Comparison of ENCODE assay signal across 9 cellular contexts in the genomic region with DNA sequence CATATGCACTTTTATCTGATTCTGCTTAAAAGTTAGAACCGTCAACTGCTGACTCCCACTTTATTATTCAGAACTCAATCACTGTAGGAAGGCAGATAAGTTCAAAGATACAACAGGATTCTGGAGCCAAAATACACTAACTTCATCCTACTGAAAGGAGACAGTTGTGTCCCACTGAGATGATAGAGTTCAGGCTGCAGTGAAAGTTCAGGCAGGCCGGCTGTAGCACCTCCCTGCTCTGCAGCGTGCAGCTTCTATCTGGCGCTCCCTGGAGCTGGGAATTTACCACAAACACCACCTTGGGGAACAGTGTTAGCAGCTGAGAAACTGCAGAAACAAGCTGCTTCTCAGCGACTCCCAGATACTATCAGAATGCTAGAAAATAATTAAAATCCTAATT. TPM values are rescaled to one million over a fixed set of nuclear protein-coding genes. Genes with fewer than 3 reads are reported as not detected.
DNase-seq lines count a peak whose midpoint lies in the region; FAIRE-seq and TF ChIP-seq lines count a peak whose summit lies in the region.
"Had no signal": no experiment of that assay in that cellular context is flagged by ENCODE, and none has a peak within 500 bp of the region (broad histone marks: within the 10 kb centered on the region; RNA-seq: fewer than 3 reads in every experiment).

No MANE protein-coding gene starts in this region.

- H3K27ac ChIP-seq in smooth muscle cell (ENCODE audit: low read depth): no peak overlapping the region

- H3K4me3 ChIP-seq in fibroblast of mammary gland (ENCODE audit: control insufficient read depth, low read depth, low read length): no peak overlapping the region
- H3K4me3 ChIP-seq in smooth muscle cell: no peak overlapping the region

- no peak overlapping the region for H3K9ac ChIP-seq in smooth muscle cell (ENCODE audit: low read depth)

- WGBS in smooth muscle cell (ENCODE audit: low lambda C conversion rate): 26% methylated on average over 5 of the region's 5 CpGs

- H3K4me2 ChIP-seq in smooth muscle cell: no peak overlapping the region

- no peak for FAIRE-seq in GM12891 (lab: Jason Lieb, UNC)

- peak; percentile 59 for DNase-seq in ELF-1 (ENCODE audit: low read depth, low spot score)
- peak; percentile 14 for DNase-seq in NCI-H526 treated with DMSO at 0.1 percent for 48 hours (lab: John Stamatoyannopoulos, UW)
- DNase-seq in fibroblast of mammary gland (ENCODE audit: low read depth): peak; percentile 45
- DNase-seq in non-pigmented ciliary epithelial cell (ENCODE audit: low read depth): peak; percentile 13
- DNase-seq in smooth muscle cell (lab: John Stamatoyannopoulos, UW; ENCODE audit: unreplicated experiment): no peak
- DNase-seq in GM12891 (ENCODE audit: insufficient read length, low spot score): no peak
- no peak for DNase-seq in activated T-cell treated with anti-CD3 and anti-CD28 coated beads, Interleukin-2, amount 50 U/mL, for 48 hours
- no peak for DNase-seq in NCI-H1105 treated with DMSO at 0.1 percent for 48 hours (lab: John Stamatoyannopoulos, UW)
- DNase-seq: DND-41 had no signal

- H3K27me3 ChIP-seq in smooth muscle cell (ENCODE audit: low read depth): no peaks in the 10 kb centered on the region

- peaks cover 6% of the 10 kb centered on the region for H3K4me1 ChIP-seq in smooth muscle cell (ENCODE audit: low read depth)

- H3K9me3 ChIP-seq in smooth muscle cell (replicated peaks; ENCODE audit: low read depth): no peaks in the 10 kb centered on the region

- H4K20me1 ChIP-seq in smooth muscle cell (ENCODE audit: low read depth): no peaks in the 10 kb centered on the region

- H3K36me3 ChIP-seq in smooth muscle cell (ENCODE audit: low read depth): no peaks in the 10 kb centered on the region

- no peaks in the 10 kb centered on the region for H3F3A ChIP-seq in smooth muscle cell (ENCODE audit: low read depth)

- no peak for TF ChIP-seq POLR2A in GM12891 (IDR thresholded peaks at IDR 0.05; ENCODE audit: low read depth, low read length)

- no peaks in the 10 kb centered on the region for H3K79me2 ChIP-seq in smooth muscle cell (ENCODE audit: low read depth)

- TF ChIP-seq CTCF in fibroblast of mammary gland (conservative IDR thresholded peaks at IDR 0.05; ENCODE audit: control insufficient read depth, insufficient read depth, low read depth, low read length) (peak; percentile 12), smooth muscle cell (IDR thresholded peaks at IDR 0.05; ENCODE audit: borderline replicate concordance, insufficient read depth, poor library complexity, severe bottlenecking) (no peak)

- no peak overlapping the region for H2AFZ ChIP-seq in smooth muscle cell (ENCODE audit: low read depth)

TF ChIP-seq in GM12891, 5 proteins besides CTCF, POLR2A, EP300 and RAD21:
- TF ChIP-seq PAX5 (IDR thresholded peaks at IDR 0.05; ENCODE audit: insufficient read depth, low read length, severe bottlenecking) (no peak), POU2F2 (IDR thresholded peaks at IDR 0.05; ENCODE audit: low read depth, low read length) (no peak), POLR2AphosphoS5 (IDR thresholded peaks at IDR 0.05; ENCODE audit: low read depth, low read length) (no peak), TAF1 (IDR thresholded peaks at IDR 0.05; ENCODE audit: low read depth, low read length) (no peak), SPI1 (IDR thresholded peaks at IDR 0.05; ENCODE audit: low read depth, low read length) (no peak)

RNA-seq across cellular contexts. Expression of a gene that starts 52.5 kb away (rescaled TPM):
- total RNA-seq in smooth muscle cell: 9.0 and 12.8 TPM in 2 replicates
- polyA plus RNA-seq in smooth muscle cell: 5.5 and 5.7 TPM in 2 replicates
- polyA plus RNA-seq in GM12891 (2012; ENCODE audit: low read depth, missing spikeins): 4.1 TPM

Comparison
In these comparisons a context has a peak if more than half of its experiments do, and no peak if none do; other contexts are left out.
1. DNase-seq: peak in ELF-1 (single experiment), NCI-H526 treated with DMSO at 0.1 percent for 48 hours (single experiment), fibroblast of mammary gland (single experiment) and non-pigmented ciliary epithelial cell (single experiment); none in smooth muscle cell (single experiment), GM12891 (single experiment), activated T-cell treated with anti-CD3 and anti-CD28 coated beads, Interleukin-2, amount 50 U/mL, for 48 hours (0 of 2) and NCI-H1105 treated with DMSO at 0.1 percent for 48 hours (single experiment).